17 cellular contexts compared by ENCODE assay signal in genomic region chr3:193798097-193798496, GRCh38.
DNase-seq lines count a peak whose midpoint lies in the region; ATAC-seq lines count a peak whose summit lies in the region.
"Had no signal": no experiment of that assay in that cellular context is flagged by ENCODE, and none has a peak within 500 bp of the region (broad histone marks: within the 10 kb centered on the region; RNA-seq: fewer than 3 reads in every experiment).

No MANE protein-coding gene starts in this region.

- H3K9ac ChIP-seq in BLaER1 (no peak overlapping the region), mesendoderm (ENCODE audit: low read length) (no peak overlapping the region)

- H3K4me3 Mint-ChIP-seq in CD4-positive, alpha-beta memory T cell, result no peak overlapping the region
- H3K4me3 Mint-ChIP-seq: CD4-positive, CD25-positive, alpha-beta regulatory T cell; HFFc6 had no signal

- intact Hi-C loops in Right ventricle myocardium superior (cut with DNase I), result loop anchor here (10.0 kb wide), 1 partner anchor 177 kb away; no protein-coding TSS in a partner anchor
- intact Hi-C loops in Right ventricle myocardium inferior (cut with DNase I), result loop anchor here (10.0 kb wide), 1 partner anchor 97 kb away; no protein-coding TSS in a partner anchor
- intact Hi-C loops in CD4-positive, alpha-beta memory T cell (cut with micrococcal nuclease), result no loop called here

- H2BK5ac ChIP-seq in mesendoderm (ENCODE audit: low read length), result no peak overlapping the region

- H4K20me1 ChIP-seq in BLaER1, result no peaks in the 10 kb centered on the region

- H3K27ac ChIP-seq in BLaER1, result no peak overlapping the region
- H3K27ac ChIP-seq in mesendoderm (ENCODE audit: low read depth, low read length), result no peak overlapping the region
- H3K27ac ChIP-seq in CD4-positive, alpha-beta memory T cell (ENCODE audit: low read depth, low read length), result no peak overlapping the region
- H3K27ac ChIP-seq: 22Rv1, A549, HL-60 had no signal

- H3K79me2 ChIP-seq in mesendoderm (ENCODE audit: control insufficient read depth, insufficient read depth, low read length), result no peaks in the 10 kb centered on the region

- H3K9me3 Mint-ChIP-seq in CD4-positive, alpha-beta memory T cell, result no peaks in the 10 kb centered on the region
- H3K9me3 Mint-ChIP-seq: HFFc6 had no signal

- H3K4me3 ChIP-seq in BLaER1 (no peak overlapping the region), mesendoderm (ENCODE audit: low read length) (no peak overlapping the region)
- no peak overlapping the region for H3K4me3 ChIP-seq in CD4-positive, alpha-beta memory T cell (ENCODE audit: low read length in 2 of 2)
- H3K4me3 ChIP-seq: A549 had no signal

- no peak overlapping the region for H3K27ac Mint-ChIP-seq in CD4-positive, alpha-beta memory T cell
- H3K27ac Mint-ChIP-seq: CD4-positive, CD25-positive, alpha-beta regulatory T cell; HFFc6 had no signal

- H3K9me3 ChIP-seq in BLaER1, result no peaks in the 10 kb centered on the region
- H3K9me3 ChIP-seq in CD4-positive, alpha-beta memory T cell (ENCODE audit: control insufficient read depth in 1 of 2, low read length in 2 of 2), result no peaks in the 10 kb centered on the region
- H3K9me3 ChIP-seq: A549, Caco-2 had no signal

- peak; percentile 34 for ATAC-seq in Right ventricle myocardium superior (ENCODE audit: poor library complexity)
- no peak for ATAC-seq in Right ventricle myocardium inferior
- ATAC-seq: A549, HCT116 had no signal

- H4K5ac ChIP-seq in mesendoderm (ENCODE audit: low read length), result no peak overlapping the region

- H3K18ac ChIP-seq in mesendoderm (ENCODE audit: low read length), result peak overlapping the region; percentile 43

- H3K79me1 ChIP-seq in mesendoderm (ENCODE audit: low read length), result no peaks in the 10 kb centered on the region

- H3K27me3 ChIP-seq in BLaER1 (no peaks in the 10 kb centered on the region), mesendoderm (ENCODE audit: insufficient read depth, low read length, poor library complexity) (no peaks in the 10 kb centered on the region)
- H3K27me3 ChIP-seq in CD4-positive, alpha-beta memory T cell (ENCODE audit: insufficient read depth, low read length), result no peaks in the 10 kb centered on the region

- CTCF ChIA-PET in CD4-positive, alpha-beta memory T cell (lab: Charles Lee; ENCODE audit: partially characterized antibody), result no interaction called here

- H3K27me3 Mint-ChIP-seq in CD4-positive, alpha-beta memory T cell, result peaks cover 5 to 7% of the 10 kb centered on the region in 2 donors
- H3K27me3 Mint-ChIP-seq: CD4-positive, CD25-positive, alpha-beta regulatory T cell had no signal

- H3K36me3 ChIP-seq in BLaER1 (no peaks in the 10 kb centered on the region), mesendoderm (ENCODE audit: control insufficient read depth, insufficient read depth, low read length) (no peaks in the 10 kb centered on the region)
- H3K36me3 ChIP-seq in CD4-positive, alpha-beta memory T cell (ENCODE audit: insufficient read depth, low read length), result no peaks in the 10 kb centered on the region

- H2BK15ac ChIP-seq in mesendoderm (replicated peaks; ENCODE audit: low read depth), result no peak overlapping the region

- no peak overlapping the region for H3K56ac ChIP-seq in mesendoderm (ENCODE audit: low read length)

- H3K4me1 Mint-ChIP-seq in CD4-positive, alpha-beta memory T cell, result no peaks in the 10 kb centered on the region
- H3K4me1 Mint-ChIP-seq: CD4-positive, CD25-positive, alpha-beta regulatory T cell had no signal

- POLR2A ChIA-PET in CD4-positive, alpha-beta memory T cell (lab: Charles Lee; ENCODE audit: partially characterized antibody), result no interaction called here

- H4K8ac ChIP-seq in mesendoderm (ENCODE audit: low read depth, low read length), result no peak overlapping the region

- no peak overlapping the region for H3K4ac ChIP-seq in mesendoderm (ENCODE audit: low read depth, low read length)

- no peak overlapping the region for H2AK5ac ChIP-seq in mesendoderm (ENCODE audit: low read length)

- no peak overlapping the region for H2BK120ac ChIP-seq in mesendoderm (ENCODE audit: low read depth, low read length)

- H3K4me1 ChIP-seq in BLaER1, result peaks cover 10% of the 10 kb centered on the region; the same call in 1 of the 2 replicates
- peaks cover 4% of the 10 kb centered on the region for H3K4me1 ChIP-seq in mesendoderm (ENCODE audit: control insufficient read depth, low read depth, low read length)
- H3K4me1 ChIP-seq in CD4-positive, alpha-beta memory T cell (ENCODE audit: insufficient read depth, low read length), result no peaks in the 10 kb centered on the region
- H3K4me1 ChIP-seq: A549 had no signal

- no CpG with 5 or more reads among the region's 4 CpGs for WGBS in mesendoderm (ENCODE audit: extremely low coverage, insufficient coverage, low lambda C conversion rate)

- no peak overlapping the region for H3K23ac ChIP-seq in mesendoderm (ENCODE audit: low read length)

- H3K4me2 ChIP-seq in BLaER1 (0 out of 2 replicates have a peak overlapping the region, but pooled peaks have one; percentile 22), mesendoderm (ENCODE audit: low read length) (no peak overlapping the region)
- H3K4me2 ChIP-seq: A549 had no signal

- no peaks in the 10 kb centered on the region for H3K36me3 Mint-ChIP-seq in CD4-positive, alpha-beta memory T cell
- H3K36me3 Mint-ChIP-seq: CD4-positive, CD25-positive, alpha-beta regulatory T cell had no signal

- DNase-seq in Right ventricle myocardium superior, result no peak
- DNase-seq in Right ventricle myocardium inferior (ENCODE audit: missing footprints), result no peak
- DNase-seq in astrocyte of the hippocampus (ENCODE audit: low read depth, low spot score), result peak; percentile 41
- no peak for DNase-seq in mesendoderm
- no peak for DNase-seq in NCI-H510A (lab: John Stamatoyannopoulos, UW)
- no peak for DNase-seq in CD4-positive, alpha-beta memory T cell
- DNase-seq: AML-193; Caco-2; CD4-positive, CD25-positive, alpha-beta regulatory T cell; GOT3; H7; HFFc6 had no signal
